Comparison of ENCODE assay signal across 36 cellular contexts in the genomic region with DNA sequence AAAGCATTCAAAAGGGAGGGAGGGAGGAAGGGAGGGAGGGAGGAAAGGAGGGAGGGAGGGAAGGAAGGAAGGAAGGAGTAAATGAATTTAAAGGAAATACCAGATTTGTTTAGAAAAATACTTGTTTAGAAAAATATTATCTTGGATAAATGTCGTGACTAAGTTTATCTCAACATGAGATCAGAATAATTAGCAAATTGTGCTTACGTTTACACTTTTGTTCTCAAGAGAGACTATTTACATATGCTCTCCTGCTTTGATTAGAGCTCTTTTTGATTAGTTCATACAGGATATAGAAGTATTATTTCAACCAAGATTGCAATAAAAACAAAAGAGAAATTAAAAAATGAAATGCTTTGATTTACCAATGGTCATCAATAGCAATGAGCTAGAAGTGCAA.
"Had no signal": no experiment of that assay in that cellular context is flagged by ENCODE, and none has a peak within 500 bp of the region (broad histone marks: within the 10 kb centered on the region; RNA-seq: fewer than 3 reads in every experiment).

No MANE protein-coding gene starts in this region.

- DNase-seq: Karpas-422, Kasumi-1, MG63, MM.1S, MV-4-11, NCI-H1048, NCI-H1092, NCI-H1092 treated with DMSO at 0.1 percent for 48 hours, NCI-H1105, NCI-H1105 treated with DMSO at 0.1 percent for 48 hours, NCI-H1417, NCI-H1417 treated with DMSO at 0.1 percent for 48 hours, NCI-H1436, NCI-H1436 treated with DMSO at 0.1 percent for 48 hours, NCI-H146, NCI-H1694, NCI-H1694 treated with DMSO at 0.1 percent for 48 hours, NCI-H187, NCI-H187 treated with DMSO at 0.1 percent for 48 hours, NCI-H1930, NCI-H2029, NCI-H2029 treated with DMSO at 0.1 percent for 48 hours, NCI-H2081, NCI-H2081 treated with DMSO at 0.1 percent for 48 hours, NCI-H2107, NCI-H2171, NCI-H2171 treated with DMSO at 0.1 percent for 48 hours, NCI-H2227 treated with DMSO at 0.1 percent for 48 hours, NCI-H226, NCI-H345, NCI-H446, NCI-H446 treated with DMSO at 0.1 percent for 48 hours, NCI-H510A, NCI-H510A treated with DMSO at 0.1 percent for 48 hours, NCI-H524, NCI-H524 treated with DMSO at 0.1 percent for 48 hours had no signal

- H3K36me3 ChIP-seq: MG63 had no signal

- H3K9me3 ChIP-seq: MG63 had no signal

- H3K27me3 ChIP-seq: MG63 had no signal

- H3K4me3 ChIP-seq: MG63 had no signal
